ENCODE assay signal across 19 cellular contexts in the genomic region with DNA sequence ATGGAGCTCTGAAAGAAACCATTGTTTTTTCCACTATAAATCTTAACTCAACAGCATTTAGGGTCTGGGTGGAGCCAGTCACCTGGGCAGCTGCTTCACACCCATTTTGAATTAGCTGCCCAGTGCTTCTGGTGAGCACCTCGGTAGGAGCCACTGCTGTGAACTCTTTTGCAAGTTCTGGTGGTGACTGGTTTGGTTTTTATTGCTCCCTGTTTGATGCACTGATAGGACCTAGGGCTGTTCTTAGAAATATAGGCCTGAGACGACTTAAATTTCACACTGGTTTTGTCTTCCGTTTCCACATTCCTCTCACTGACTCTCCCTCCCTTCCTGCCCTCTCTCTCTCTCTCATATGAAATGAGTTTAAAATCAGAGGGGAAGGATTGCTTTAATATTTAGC.
DNase-seq lines count a peak whose midpoint lies in the region; ATAC-seq and FAIRE-seq lines count a peak whose summit lies in the region.
"Had no signal": no experiment of that assay in that cellular context is flagged by ENCODE, and none has a peak within 500 bp of the region (broad histone marks: within the 10 kb centered on the region; RNA-seq: fewer than 3 reads in every experiment).

No MANE protein-coding gene starts in this region.

- 39 to 78% (median 67%) methylated on average over 3 of the region's 3 CpGs for WGBS in small intestine, 3 donors

- CTCF ChIA-PET in activated CD8-positive, alpha-beta memory T cell treated with anti-CD3 and anti-CD28 coated beads, Interleukin-2, amount 10 ng/mL, durations not matched to agents 7 days and 5 days (lab: Charles Lee), result interaction anchor here (1.4 kb wide), 2 partner anchors 26 to 30 kb away, joined by 4 to 6 read pairs; no protein-coding TSS in a partner anchor

- H3K27ac ChIP-seq in small intestine (ENCODE audit: low read depth in 1 of 2, low read length in 1 of 2), result no peak overlapping the region
- H3K27ac ChIP-seq: PC-9 had no signal

- peak; percentile 77 for ATAC-seq in activated CD8-positive, alpha-beta memory T cell treated with anti-CD3 and anti-CD28 coated beads, Interleukin-2, amount 10 ng/mL, durations not matched to agents 7 days and 5 days
- peak; percentile 72 for ATAC-seq in effector memory CD8-positive, alpha-beta T cell (replicated peaks)
- no peak for ATAC-seq in T-helper 17 cell
- ATAC-seq: HepG2, sciatic nerve had no signal

- peaks cover 0 to 3% of the 10 kb centered on the region in 2 donors for H3K4me1 ChIP-seq in small intestine (ENCODE audit: control insufficient read depth in 2 of 2, insufficient read depth in 1 of 2, low read depth in 1 of 2, low read length in 1 of 2)

- peaks cover 38% of the 10 kb centered on the region for H3K4me1 Mint-ChIP-seq in activated CD8-positive, alpha-beta memory T cell treated with anti-CD3 and anti-CD28 coated beads, Interleukin-2, amount 10 ng/mL, durations not matched to agents 7 days and 5 days
- peaks cover 27 to 33% of the 10 kb centered on the region in 2 donors for H3K4me1 Mint-ChIP-seq in effector memory CD8-positive, alpha-beta T cell (ENCODE audit: low read depth in 2 of 2)
- peaks cover 7% of the 10 kb centered on the region for H3K4me1 Mint-ChIP-seq in T-helper 17 cell

- H3K9me3 Mint-ChIP-seq in activated CD8-positive, alpha-beta memory T cell treated with anti-CD3 and anti-CD28 coated beads, Interleukin-2, amount 10 ng/mL, durations not matched to agents 7 days and 5 days (ENCODE audit: low read depth), result no peaks in the 10 kb centered on the region
- no peaks in the 10 kb centered on the region for H3K9me3 Mint-ChIP-seq in effector memory CD8-positive, alpha-beta T cell
- H3K9me3 Mint-ChIP-seq: activated CD4-positive, alpha-beta T cell treated with anti-CD3 and anti-CD28 coated beads, Interleukin-2, amount 10 ng/mL, durations not matched to agents 7 days and 5 days; dendritic cell treated with granulocyte-macrophage colony-stimulating factor and Interleukin-4, amounts not matched to agents 40 ng/mL and 50 ng/mL, for 4 days had no signal

- DNase-seq in activated CD8-positive, alpha-beta memory T cell treated with anti-CD3 and anti-CD28 coated beads, Interleukin-2, amount 10 ng/mL, durations not matched to agents 7 days and 5 days, result peak; percentile 48
- DNase-seq in activated CD8-positive, alpha-beta memory T cell treated with anti-CD3 and anti-CD28 coated beads, Interleukin-2, amount 50 U/mL, for 48 hours, result no peak
- DNase-seq in NCI-H69 (lab: John Stamatoyannopoulos, UW) (peak; percentile 64), small intestine (peak; percentile 2), T-helper 17 cell (no peak), SW 1271 (lab: John Stamatoyannopoulos, UW) (no peak)
- no peak for DNase-seq in effector memory CD8-positive, alpha-beta T cell
- DNase-seq in activated effector memory CD4-positive, alpha-beta T cell treated with Interleukin-2 at 50 U/mL for 16 hours, result no peak
- DNase-seq: activated CD4-positive, alpha-beta T cell treated with anti-CD3 and anti-CD28 coated beads, Interleukin-2, amount 10 ng/mL, durations not matched to agents 7 days and 5 days; activated gamma-delta T cell; C1 segment of cervical spinal cord; GOT3; NCI-H1694; NCI-H226; PC-9; substantia nigra had no signal

- peak overlapping the region; percentile 34 for H3K4me3 Mint-ChIP-seq in activated CD8-positive, alpha-beta memory T cell treated with anti-CD3 and anti-CD28 coated beads, Interleukin-2, amount 10 ng/mL, durations not matched to agents 7 days and 5 days
- H3K4me3 Mint-ChIP-seq in effector memory CD8-positive, alpha-beta T cell, result peak overlapping the region; percentile 59 to 68
- no peak overlapping the region for H3K4me3 Mint-ChIP-seq in T-helper 17 cell
- H3K4me3 Mint-ChIP-seq: activated CD4-positive, alpha-beta T cell treated with anti-CD3 and anti-CD28 coated beads, Interleukin-2, amount 10 ng/mL, durations not matched to agents 7 days and 5 days; dendritic cell treated with granulocyte-macrophage colony-stimulating factor and Interleukin-4, amounts not matched to agents 40 ng/mL and 50 ng/mL, for 4 days had no signal

- H3K36me3 ChIP-seq in small intestine (ENCODE audit: control insufficient read depth in 2 of 2, insufficient read depth in 2 of 2, low read length in 2 of 2), result no peaks in the 10 kb centered on the region

- no peaks in the 10 kb centered on the region for H3K27me3 ChIP-seq in small intestine (ENCODE audit: control insufficient read depth in 2 of 2, insufficient read depth in 2 of 2, low read length in 2 of 2)

- H3K27me3 Mint-ChIP-seq in activated CD8-positive, alpha-beta memory T cell treated with anti-CD3 and anti-CD28 coated beads, Interleukin-2, amount 10 ng/mL, durations not matched to agents 7 days and 5 days, result no peaks in the 10 kb centered on the region
- no peaks in the 10 kb centered on the region for H3K27me3 Mint-ChIP-seq in effector memory CD8-positive, alpha-beta T cell
- H3K27me3 Mint-ChIP-seq in T-helper 17 cell, result no peaks in the 10 kb centered on the region
- H3K27me3 Mint-ChIP-seq: activated CD4-positive, alpha-beta T cell treated with anti-CD3 and anti-CD28 coated beads, Interleukin-2, amount 10 ng/mL, durations not matched to agents 7 days and 5 days had no signal

- H3K4me3 ChIP-seq in small intestine (ENCODE audit: low read depth in 1 of 2, low read length in 2 of 2), result no peak overlapping the region
- H3K4me3 ChIP-seq: PC-9 had no signal

- peak overlapping the region; percentile 84 for H3K27ac Mint-ChIP-seq in activated CD8-positive, alpha-beta memory T cell treated with anti-CD3 and anti-CD28 coated beads, Interleukin-2, amount 10 ng/mL, durations not matched to agents 7 days and 5 days
- H3K27ac Mint-ChIP-seq in effector memory CD8-positive, alpha-beta T cell, result peak overlapping the region; percentile 89 to 92
- H3K27ac Mint-ChIP-seq in T-helper 17 cell, result no peak overlapping the region
- H3K27ac Mint-ChIP-seq: dendritic cell treated with granulocyte-macrophage colony-stimulating factor and Interleukin-4, amounts not matched to agents 40 ng/mL and 50 ng/mL, for 4 days had no signal

- H3K36me3 Mint-ChIP-seq in activated CD8-positive, alpha-beta memory T cell treated with anti-CD3 and anti-CD28 coated beads, Interleukin-2, amount 10 ng/mL, durations not matched to agents 7 days and 5 days, result peaks cover 6% of the 10 kb centered on the region
- no peaks in the 10 kb centered on the region for H3K36me3 Mint-ChIP-seq in effector memory CD8-positive, alpha-beta T cell (ENCODE audit: insufficient read depth)
- H3K36me3 Mint-ChIP-seq in T-helper 17 cell (ENCODE audit: low read depth), result no peaks in the 10 kb centered on the region

- no peak for FAIRE-seq in small intestine (lab: Jason Lieb, UNC)
- FAIRE-seq: HepG2 had no signal

- no peaks in the 10 kb centered on the region for H3K9me3 ChIP-seq in small intestine (ENCODE audit: control insufficient read depth, low read depth)
- no peaks in the 10 kb centered on the region for H3K9me3 ChIP-seq in T-helper 17 cell (ENCODE audit: control insufficient read depth, low read length, poor library complexity, severe bottlenecking)

Comparison
In these comparisons a context has a peak if more than half of its experiments do, and no peak if none do; other contexts are left out.
1. DNase-seq: peak in activated CD8-positive, alpha-beta memory T cell treated with anti-CD3 and anti-CD28 coated beads, Interleukin-2, amount 10 ng/mL, durations not matched to agents 7 days and 5 days (single experiment), NCI-H69 (single experiment) and small intestine (single experiment); none in activated CD8-positive, alpha-beta memory T cell treated with anti-CD3 and anti-CD28 coated beads, Interleukin-2, amount 50 U/mL, for 48 hours (single experiment), effector memory CD8-positive, alpha-beta T cell (0 of 3), T-helper 17 cell (0 of 3), activated effector memory CD4-positive, alpha-beta T cell treated with Interleukin-2 at 50 U/mL for 16 hours (single experiment) and SW 1271 (0 of 2).